In the genomic region with DNA sequence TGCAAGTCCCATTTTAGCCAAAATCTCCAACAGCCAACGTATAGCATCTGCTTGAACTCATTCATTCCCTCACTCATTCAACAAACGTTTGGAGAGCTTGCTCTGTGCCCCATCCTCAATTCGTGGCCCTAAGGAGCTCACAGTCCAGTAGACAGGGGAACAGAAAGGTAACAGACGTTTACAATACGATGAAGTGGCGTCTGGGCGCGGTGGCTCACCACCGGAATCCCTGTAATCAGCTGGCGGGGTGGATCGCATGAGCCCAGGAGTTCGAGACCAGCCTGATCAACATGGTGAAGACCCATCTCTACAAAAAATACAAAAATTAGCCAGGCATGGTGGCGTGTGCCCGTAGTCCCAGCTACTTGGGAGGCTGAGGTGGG, we compare ENCODE assay signal across 1 cellular context.
TF ChIP-seq lines count a peak whose summit lies in the region.

No MANE protein-coding gene starts in this region.

TF ChIP-seq in GM12878, 131 proteins besides CTCF, POLR2A, EP300 and RAD21:
- TF ChIP-seq JUNB (IDR thresholded peaks at IDR 0.05) (no peak), MEF2A (IDR thresholded peaks at IDR 0.05; ENCODE audit: insufficient read depth, low read depth, low read length) (no peak), SMARCA5 (IDR thresholded peaks at IDR 0.05) (no peak), RB1 (IDR thresholded peaks at IDR 0.05; ENCODE audit: borderline replicate concordance) (no peak), ZNF217 (IDR thresholded peaks at IDR 0.05) (no peak), KDM1A (IDR thresholded peaks at IDR 0.05; ENCODE audit: borderline replicate concordance) (no peak), RCOR1 (conservative IDR thresholded peaks at IDR 0.05; ENCODE audit: low read depth, low read length) (no peak), PML (IDR thresholded peaks at IDR 0.05; ENCODE audit: low read length) (no peak), ZZZ3 (IDR thresholded peaks at IDR 0.05; ENCODE audit: control insufficient read depth, insufficient read length, low read depth) (no peak), BACH1 (IDR thresholded peaks at IDR 0.05; ENCODE audit: borderline replicate concordance) (no peak), IRF4 (IDR thresholded peaks at IDR 0.05; ENCODE audit: low read depth, low read length) (no peak)
- TF ChIP-seq, protein P1, sequence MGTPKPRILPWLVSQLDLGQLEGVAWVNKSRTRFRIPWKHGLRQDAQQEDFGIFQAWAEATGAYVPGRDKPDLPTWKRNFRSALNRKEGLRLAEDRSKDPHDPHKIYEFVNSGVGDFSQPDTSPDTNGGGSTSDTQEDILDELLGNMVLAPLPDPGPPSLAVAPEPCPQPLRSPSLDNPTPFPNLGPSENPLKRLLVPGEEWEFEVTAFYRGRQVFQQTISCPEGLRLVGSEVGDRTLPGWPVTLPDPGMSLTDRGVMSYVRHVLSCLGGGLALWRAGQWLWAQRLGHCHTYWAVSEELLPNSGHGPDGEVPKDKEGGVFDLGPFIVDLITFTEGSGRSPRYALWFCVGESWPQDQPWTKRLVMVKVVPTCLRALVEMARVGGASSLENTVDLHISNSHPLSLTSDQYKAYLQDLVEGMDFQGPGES (IDR thresholded peaks at IDR 0.05) = no peak
- TF ChIP-seq, protein P2, sequence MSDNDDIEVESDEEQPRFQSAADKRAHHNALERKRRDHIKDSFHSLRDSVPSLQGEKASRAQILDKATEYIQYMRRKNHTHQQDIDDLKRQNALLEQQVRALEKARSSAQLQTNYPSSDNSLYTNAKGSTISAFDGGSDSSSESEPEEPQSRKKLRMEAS (IDR thresholded peaks at IDR 0.05; ENCODE audit: low read depth, low read length) = no peak
- TF ChIP-seq, protein P3, sequence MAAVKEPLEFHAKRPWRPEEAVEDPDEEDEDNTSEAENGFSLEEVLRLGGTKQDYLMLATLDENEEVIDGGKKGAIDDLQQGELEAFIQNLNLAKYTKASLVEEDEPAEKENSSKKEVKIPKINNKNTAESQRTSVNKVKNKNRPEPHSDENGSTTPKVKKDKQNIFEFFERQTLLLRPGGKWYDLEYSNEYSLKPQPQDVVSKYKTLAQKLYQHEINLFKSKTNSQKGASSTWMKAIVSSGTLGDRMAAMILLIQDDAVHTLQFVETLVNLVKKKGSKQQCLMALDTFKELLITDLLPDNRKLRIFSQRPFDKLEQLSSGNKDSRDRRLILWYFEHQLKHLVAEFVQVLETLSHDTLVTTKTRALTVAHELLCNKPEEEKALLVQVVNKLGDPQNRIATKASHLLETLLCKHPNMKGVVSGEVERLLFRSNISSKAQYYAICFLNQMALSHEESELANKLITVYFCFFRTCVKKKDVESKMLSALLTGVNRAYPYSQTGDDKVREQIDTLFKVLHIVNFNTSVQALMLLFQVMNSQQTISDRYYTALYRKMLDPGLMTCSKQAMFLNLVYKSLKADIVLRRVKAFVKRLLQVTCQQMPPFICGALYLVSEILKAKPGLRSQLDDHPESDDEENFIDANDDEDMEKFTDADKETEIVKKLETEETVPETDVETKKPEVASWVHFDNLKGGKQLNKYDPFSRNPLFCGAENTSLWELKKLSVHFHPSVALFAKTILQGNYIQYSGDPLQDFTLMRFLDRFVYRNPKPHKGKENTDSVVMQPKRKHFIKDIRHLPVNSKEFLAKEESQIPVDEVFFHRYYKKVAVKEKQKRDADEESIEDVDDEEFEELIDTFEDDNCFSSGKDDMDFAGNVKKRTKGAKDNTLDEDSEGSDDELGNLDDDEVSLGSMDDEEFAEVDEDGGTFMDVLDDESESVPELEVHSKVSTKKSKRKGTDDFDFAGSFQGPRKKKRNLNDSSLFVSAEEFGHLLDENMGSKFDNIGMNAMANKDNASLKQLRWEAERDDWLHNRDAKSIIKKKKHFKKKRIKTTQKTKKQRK (IDR thresholded peaks at IDR 0.05; ENCODE audit: low read depth, low read length) = no peak
